1 cellular context compared by ENCODE assay signal in genomic region chr2:200747668-200748618, GRCh38.
TF ChIP-seq lines count a peak whose summit lies in the region.

No MANE protein-coding gene starts in this region.

TF ChIP-seq in HepG2, 621 proteins besides CTCF, POLR2A, EP300 and RAD21 (continued from another document and continues in another):
- TF ChIP-seq ATF2 (CRISPR knock-in tag; IDR thresholded peaks at IDR 0.05) (peak; percentile 70; the same call in 1 of the 2 replicates), ISX (CRISPR knock-in tag; conservative IDR thresholded peaks at IDR 0.05) (0 out of 2 replicates have a peak, but pooled peaks have one; percentile 36), PHF21A (CRISPR knock-in tag; IDR thresholded peaks at IDR 0.05) (peak; percentile 95), TOE1 (CRISPR knock-in tag; IDR thresholded peaks at IDR 0.05) (0 out of 2 replicates have a peak, but pooled peaks have one; percentile 34), ZNF800 (CRISPR knock-in tag; IDR thresholded peaks at IDR 0.05) (no peak), ZNF703 (CRISPR knock-in tag; IDR thresholded peaks at IDR 0.05; ENCODE audit: borderline replicate concordance) (peak; percentile 97), ZNF572 (CRISPR knock-in tag; IDR thresholded peaks at IDR 0.05) (no peak), MYC (CRISPR knock-in tag; IDR thresholded peaks at IDR 0.05; ENCODE audit: borderline replicate concordance) (no peak; the same call in 1 of the 2 replicates), ZNF350 (CRISPR knock-in tag; IDR thresholded peaks at IDR 0.05; ENCODE audit: borderline replicate concordance, low read depth) (peak; percentile 59; the same call in 1 of the 2 replicates), ZNF574 (CRISPR knock-in tag; IDR thresholded peaks at IDR 0.05) (peak; percentile 71), ZNF639 (CRISPR knock-in tag; conservative IDR thresholded peaks at IDR 0.05) (peak; percentile 50; the same call in 1 of the 2 replicates), HOMEZ (CRISPR knock-in tag; IDR thresholded peaks at IDR 0.05; ENCODE audit: low read depth) (no peak), FOSL1 (CRISPR knock-in tag; IDR thresholded peaks at IDR 0.05; ENCODE audit: borderline replicate concordance) (peak; percentile 59; the same call in 1 of the 2 replicates), STAT6 (CRISPR knock-in tag; IDR thresholded peaks at IDR 0.05; ENCODE audit: borderline replicate concordance) (no peak), KDM4B (CRISPR knock-in tag; IDR thresholded peaks at IDR 0.05) (no peak), ZNF543 (CRISPR knock-in tag; IDR thresholded peaks at IDR 0.05) (0 out of 2 replicates have a peak, but pooled peaks have one; percentile 45), MTF1 (CRISPR knock-in tag; IDR thresholded peaks at IDR 0.05) (no peak), TFAP4 (IDR thresholded peaks at IDR 0.05; ENCODE audit: borderline replicate concordance, low read depth) (peak; percentile 17; the same call in 1 of the 2 replicates), NCOR1 (IDR thresholded peaks at IDR 0.05; ENCODE audit: borderline replicate concordance, low read length) (peak; percentile 76; the same call in 1 of the 2 replicates), ZNF616 (CRISPR knock-in tag; IDR thresholded peaks at IDR 0.05; ENCODE audit: low read depth) (0 out of 2 replicates have a peak, but pooled peaks have one; percentile 28), ZNF256 (CRISPR knock-in tag; conservative IDR thresholded peaks at IDR 0.05) (peak; percentile 62; the same call in 1 of the 2 replicates), KDM5B (CRISPR knock-in tag; IDR thresholded peaks at IDR 0.05; ENCODE audit: borderline replicate concordance) (peak; percentile 16; the same call in 1 of the 2 replicates), HNRNPUL1 (IDR thresholded peaks at IDR 0.05; ENCODE audit: low read depth, low read length) (no peak), NCOA2 (CRISPR knock-in tag; IDR thresholded peaks at IDR 0.05) (peak; percentile 86), ZXDC (CRISPR knock-in tag; IDR thresholded peaks at IDR 0.05) (0 out of 2 replicates have a peak, but pooled peaks have one; percentile 65), ASH2L (IDR thresholded peaks at IDR 0.05; ENCODE audit: insufficient read length, low read depth, low read length) (peak; percentile 84), PATZ1 (CRISPR knock-in tag; IDR thresholded peaks at IDR 0.05) (peak; percentile 86), TBL1XR1 (IDR thresholded peaks at IDR 0.05; ENCODE audit: borderline replicate concordance, low read length, partially characterized antibody) (no peak), FOXO4 (CRISPR knock-in tag; conservative IDR thresholded peaks at IDR 0.05) (0 out of 2 replicates have a peak, but pooled peaks have one; percentile 90), GRHL1 (CRISPR knock-in tag; conservative IDR thresholded peaks at IDR 0.05) (no peak), ZSCAN25 (CRISPR knock-in tag; IDR thresholded peaks at IDR 0.05) (0 out of 2 replicates have a peak, but pooled peaks have one; percentile 32), MTA1 (CRISPR knock-in tag; IDR thresholded peaks at IDR 0.05; ENCODE audit: borderline replicate concordance) (peak; percentile 53; the same call in 1 of the 2 replicates), ZFX (CRISPR knock-in tag; IDR thresholded peaks at IDR 0.05; ENCODE audit: low read depth) (peak; percentile 54; the same call in 1 of the 2 replicates)
